Comparison of ENCODE assay signal across 32 cellular contexts in the genomic region with DNA sequence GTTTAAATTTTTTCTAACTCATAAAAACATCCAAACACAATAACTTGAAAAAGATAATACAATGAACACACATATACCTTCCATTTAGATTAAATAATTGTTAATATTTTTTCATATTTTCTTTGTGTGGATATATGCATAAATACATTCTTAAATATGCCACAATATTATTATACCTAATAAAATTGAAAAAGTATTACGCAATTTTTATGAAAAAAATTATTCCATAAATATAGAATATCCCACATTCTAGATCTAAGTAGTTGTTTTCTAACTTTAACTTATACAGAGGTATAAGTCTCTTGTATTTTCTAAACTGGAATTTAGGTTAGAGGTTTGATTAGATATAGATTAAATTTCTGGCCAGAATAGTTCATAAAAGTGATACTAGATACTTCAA. TPM values are rescaled to one million over a fixed set of nuclear protein-coding genes. Genes with fewer than 3 reads are reported as not detected.
"Had no signal": no experiment of that assay in that cellular context is flagged by ENCODE, and none has a peak within 500 bp of the region (broad histone marks: within the 10 kb centered on the region; RNA-seq: fewer than 3 reads in every experiment).

No MANE protein-coding gene starts in this region.

- H3K27me3 ChIP-seq: ascending aorta, cardiac muscle cell, colonic mucosa, foreskin keratinocyte had no signal

- H3K4me3 Mint-ChIP-seq: activated CD8-positive, alpha-beta T cell treated with anti-CD3 and anti-CD28 coated beads for 36 hours; activated naive CD4-positive, alpha-beta T cell treated with anti-CD3 and anti-CD28 coated beads, Interleukin-2, amount 10 ng/mL, durations not matched to agents 7 days and 5 days; activated naive CD8-positive, alpha-beta T cell treated with anti-CD3 and anti-CD28 coated beads, Interleukin-2, amount 10 ng/mL, durations not matched to agents 7 days and 5 days; activated T-cell treated with anti-CD3 and anti-CD28 coated beads, Interleukin-2, amount 50 U/mL, for 24 hours; activated T-cell treated with anti-CD3 and anti-CD28 coated beads, Interleukin-2, amount 50 U/mL, for 72 hours; brain; dendritic cell treated with granulocyte-macrophage colony-stimulating factor and Interleukin-4, amounts not matched to agents 40 ng/mL and 50 ng/mL, for 4 days; endodermal cell; WTC11 had no signal

- H3K36me3 ChIP-seq: ascending aorta, breast epithelium, cardiac muscle cell, colonic mucosa, esophagus muscularis mucosa, gastroesophageal sphincter, heart right ventricle had no signal

- H3K27me3 Mint-ChIP-seq: activated naive CD8-positive, alpha-beta T cell treated with anti-CD3 and anti-CD28 coated beads, Interleukin-2, amount 10 ng/mL, durations not matched to agents 7 days and 5 days had no signal

- H3K9me3 Mint-ChIP-seq: activated CD8-positive, alpha-beta T cell treated with anti-CD3 and anti-CD28 coated beads for 36 hours; activated naive CD4-positive, alpha-beta T cell treated with anti-CD3 and anti-CD28 coated beads, Interleukin-2, amount 10 ng/mL, durations not matched to agents 7 days and 5 days; activated naive CD4-positive, alpha-beta T cell treated with anti-CD3 and anti-CD28 coated beads, Interleukin-2, amount 50 U/mL, for 72 hours; activated naive CD8-positive, alpha-beta T cell treated with anti-CD3 and anti-CD28 coated beads, Interleukin-2, amount 10 ng/mL, durations not matched to agents 7 days and 5 days; activated T-cell treated with anti-CD3 and anti-CD28 coated beads, Interleukin-2, amount 50 U/mL, for 24 hours; activated T-cell treated with anti-CD3 and anti-CD28 coated beads, Interleukin-2, amount 50 U/mL, for 72 hours; brain; dendritic cell treated with granulocyte-macrophage colony-stimulating factor and Interleukin-4, amounts not matched to agents 40 ng/mL and 50 ng/mL, for 4 days; endodermal cell; WTC11 had no signal

- ATAC-seq: activated CD8-positive, alpha-beta T cell treated with anti-CD3 and anti-CD28 coated beads for 36 hours; activated naive CD4-positive, alpha-beta T cell treated with anti-CD3 and anti-CD28 coated beads, Interleukin-2, amount 50 U/mL, for 72 hours; activated T-cell treated with anti-CD3 and anti-CD28 coated beads, Interleukin-2, amount 50 U/mL, for 72 hours; foreskin keratinocyte; gastroesophageal sphincter; heart right ventricle; WTC11 had no signal

- H3K4me1 ChIP-seq: ascending aorta, breast epithelium, colonic mucosa, esophagus muscularis mucosa, foreskin keratinocyte, gastroesophageal sphincter, heart right ventricle had no signal

- H3K4me3 ChIP-seq: ascending aorta, breast epithelium, cardiac muscle cell, colonic mucosa, dorsolateral prefrontal cortex, esophagus muscularis mucosa, gastroesophageal sphincter, heart right ventricle had no signal

- H3K4me1 Mint-ChIP-seq: activated naive CD4-positive, alpha-beta T cell treated with anti-CD3 and anti-CD28 coated beads, Interleukin-2, amount 10 ng/mL, durations not matched to agents 7 days and 5 days; activated naive CD8-positive, alpha-beta T cell treated with anti-CD3 and anti-CD28 coated beads, Interleukin-2, amount 10 ng/mL, durations not matched to agents 7 days and 5 days; brain; endodermal cell; WTC11 had no signal

- H3K27ac Mint-ChIP-seq: activated CD8-positive, alpha-beta T cell treated with anti-CD3 and anti-CD28 coated beads for 36 hours; activated naive CD4-positive, alpha-beta T cell treated with anti-CD3 and anti-CD28 coated beads, Interleukin-2, amount 10 ng/mL, durations not matched to agents 7 days and 5 days; activated naive CD4-positive, alpha-beta T cell treated with anti-CD3 and anti-CD28 coated beads, Interleukin-2, amount 50 U/mL, for 72 hours; activated naive CD8-positive, alpha-beta T cell treated with anti-CD3 and anti-CD28 coated beads, Interleukin-2, amount 10 ng/mL, durations not matched to agents 7 days and 5 days; activated T-cell treated with anti-CD3 and anti-CD28 coated beads, Interleukin-2, amount 50 U/mL, for 24 hours; activated T-cell treated with anti-CD3 and anti-CD28 coated beads, Interleukin-2, amount 50 U/mL, for 72 hours; brain; dendritic cell treated with granulocyte-macrophage colony-stimulating factor and Interleukin-4, amounts not matched to agents 40 ng/mL and 50 ng/mL, for 4 days; endodermal cell; WTC11 had no signal

- DNase-seq: activated CD4-positive, alpha-beta T cell treated with anti-CD3 and anti-CD28 coated beads for 1 hour; activated CD4-positive, alpha-beta T cell treated with anti-CD3 and anti-CD28 coated beads for 48 hours; activated CD4-positive, alpha-beta T cell treated with anti-CD3 and anti-CD28 coated beads, Interleukin-2, amount 50 U/mL, for 1 hour; activated CD4-positive, alpha-beta T cell treated with anti-CD3 and anti-CD28 coated beads, Interleukin-2, amount 50 U/mL, for 48 hours; activated CD8-positive, alpha-beta memory T cell treated with anti-CD3 and anti-CD28 coated beads for 24 hours; activated CD8-positive, alpha-beta T cell treated with anti-CD3 and anti-CD28 coated beads for 36 hours; activated gamma-delta T cell; activated naive CD4-positive, alpha-beta T cell; activated naive CD4-positive, alpha-beta T cell treated with anti-CD3 and anti-CD28 coated beads, Interleukin-2, amount 10 ng/mL, durations not matched to agents 7 days and 5 days; activated naive CD8-positive, alpha-beta T cell treated with anti-CD3 and anti-CD28 coated beads, Interleukin-2, amount 10 ng/mL, durations not matched to agents 7 days and 5 days; activated T-cell treated with anti-CD3 and anti-CD28 coated beads, Interleukin-2, amount 50 U/mL, for 24 hours; activated T-cell treated with anti-CD3 and anti-CD28 coated beads, Interleukin-2, amount 50 U/mL, for 72 hours; central memory CD4-positive, alpha-beta T cell; cerebellar nuclear complex; colonic mucosa; dorsolateral prefrontal cortex; effector memory CD4-positive, alpha-beta T cell; endodermal cell; erythroblast; foreskin keratinocyte; heart right ventricle; T-helper 2 cell had no signal

- H3K9me3 ChIP-seq: ascending aorta, breast epithelium, colonic mucosa, esophagus muscularis mucosa, gastroesophageal sphincter, heart right ventricle had no signal

- H3K27ac ChIP-seq: ascending aorta, breast epithelium, cardiac muscle cell, colonic mucosa, dorsolateral prefrontal cortex, esophagus muscularis mucosa, foreskin keratinocyte, gastroesophageal sphincter, heart right ventricle, VCaP had no signal

- H3K36me3 Mint-ChIP-seq: activated naive CD4-positive, alpha-beta T cell treated with anti-CD3 and anti-CD28 coated beads, Interleukin-2, amount 10 ng/mL, durations not matched to agents 7 days and 5 days; activated naive CD4-positive, alpha-beta T cell treated with anti-CD3 and anti-CD28 coated beads, Interleukin-2, amount 50 U/mL, for 72 hours; activated naive CD8-positive, alpha-beta T cell treated with anti-CD3 and anti-CD28 coated beads, Interleukin-2, amount 10 ng/mL, durations not matched to agents 7 days and 5 days; brain; WTC11 had no signal

RNA-seq across cellular contexts. Expression of a gene that starts 34.3 kb away (rescaled TPM):
- total RNA-seq: ascending aorta, breast epithelium, cardiac muscle cell, colonic mucosa, esophagus muscularis mucosa, foreskin keratinocyte had no signal
- polyA plus RNA-seq: foreskin keratinocyte had no signal
